In genomic region chr5:40798856-40799210, GRCh38 we compare ENCODE assay signal across 7 cellular contexts. TPM values are rescaled to one million over a fixed set of nuclear protein-coding genes. Genes with fewer than 3 reads are reported as not detected.
DNase-seq lines count a peak whose midpoint lies in the region; ATAC-seq, FAIRE-seq and TF ChIP-seq lines count a peak whose summit lies in the region.

No MANE protein-coding gene starts in this region.

- DNase-seq in HFFc6 (no peak), left colon (no peak), HTR-8/SVneo (ENCODE audit: insufficient read length, low spot score) (no peak), germinal center (ENCODE audit: low spot score) (no peak)
- DNase-seq in activated T-helper 1 cell treated with anti-CD3 and anti-CD28 coated beads, Interleukin-12 subunit alpha, Interleukin-12 subunit beta, Interleukin-2, Interleukin-4 antibody, amounts not matched to agents 30 ng/mL and 10 ng/mL and 1 ng/mL, durations not matched to agents 14 hours and 24 hours and 36 hours (ENCODE audit: low spot score) = no peak
- DNase-seq in stimulated activated naive CD8-positive, alpha-beta T cell treated with anti-CD3 and anti-CD28 coated beads, Interleukin-15, amount 100 ng/mL, for 72 hours = no peak

- peak overlapping the region; percentile 74 for H3K27ac Mint-ChIP-seq in HFFc6
- H3K27ac Mint-ChIP-seq in activated T-helper 1 cell treated with anti-CD3 and anti-CD28 coated beads, Interleukin-12 subunit alpha, Interleukin-12 subunit beta, Interleukin-2, Interleukin-4 antibody, amounts not matched to agents 30 ng/mL and 10 ng/mL and 1 ng/mL, durations not matched to agents 14 hours and 24 hours and 36 hours = peak overlapping the region; percentile 96
- H3K27ac Mint-ChIP-seq in stimulated activated naive CD8-positive, alpha-beta T cell treated with anti-CD3 and anti-CD28 coated beads, Interleukin-15, amount 100 ng/mL, for 72 hours = no peak overlapping the region

- H3K36me3 ChIP-seq in iPS-18a (ENCODE audit: control insufficient read depth, low read depth, low read length) = no peaks in the 10 kb centered on the region

- peak overlapping the region; percentile 86 for H3K4me3 Mint-ChIP-seq in HFFc6
- H3K4me3 Mint-ChIP-seq in activated T-helper 1 cell treated with anti-CD3 and anti-CD28 coated beads, Interleukin-12 subunit alpha, Interleukin-12 subunit beta, Interleukin-2, Interleukin-4 antibody, amounts not matched to agents 30 ng/mL and 10 ng/mL and 1 ng/mL, durations not matched to agents 14 hours and 24 hours and 36 hours = peak overlapping the region; percentile 87
- H3K4me3 Mint-ChIP-seq in stimulated activated naive CD8-positive, alpha-beta T cell treated with anti-CD3 and anti-CD28 coated beads, Interleukin-15, amount 100 ng/mL, for 72 hours = peak overlapping the region; percentile 87 to 88

- FAIRE-seq in HTR-8/SVneo (lab: Jason Lieb, UNC) = no peak

- no peak for ATAC-seq in stimulated activated naive CD8-positive, alpha-beta T cell treated with anti-CD3 and anti-CD28 coated beads, Interleukin-15, amount 100 ng/mL, for 72 hours
- no peak for ATAC-seq in left colon

- H3K27me3 Mint-ChIP-seq in HFFc6 (ENCODE audit: insufficient read depth) = no peaks in the 10 kb centered on the region
- no peaks in the 10 kb centered on the region for H3K27me3 Mint-ChIP-seq in activated T-helper 1 cell treated with anti-CD3 and anti-CD28 coated beads, Interleukin-12 subunit alpha, Interleukin-12 subunit beta, Interleukin-2, Interleukin-4 antibody, amounts not matched to agents 30 ng/mL and 10 ng/mL and 1 ng/mL, durations not matched to agents 14 hours and 24 hours and 36 hours (ENCODE audit: insufficient read depth)
- H3K27me3 Mint-ChIP-seq in stimulated activated naive CD8-positive, alpha-beta T cell treated with anti-CD3 and anti-CD28 coated beads, Interleukin-15, amount 100 ng/mL, for 72 hours = peaks cover 8% of the 10 kb centered on the region

- H3K9me3 ChIP-seq in iPS-18a (ENCODE audit: control insufficient read depth, low read depth, low read length) = no peaks in the 10 kb centered on the region

- no peaks in the 10 kb centered on the region for H3K27me3 ChIP-seq in iPS-18a (ENCODE audit: control insufficient read depth, insufficient read depth, low read length)

- H3K27ac ChIP-seq in iPS-18a (ENCODE audit: low read length) = peak overlapping the region; percentile 85

- H3K9me3 Mint-ChIP-seq in HFFc6 = no peaks in the 10 kb centered on the region
- H3K9me3 Mint-ChIP-seq in activated T-helper 1 cell treated with anti-CD3 and anti-CD28 coated beads, Interleukin-12 subunit alpha, Interleukin-12 subunit beta, Interleukin-2, Interleukin-4 antibody, amounts not matched to agents 30 ng/mL and 10 ng/mL and 1 ng/mL, durations not matched to agents 14 hours and 24 hours and 36 hours = no peaks in the 10 kb centered on the region
- H3K9me3 Mint-ChIP-seq in stimulated activated naive CD8-positive, alpha-beta T cell treated with anti-CD3 and anti-CD28 coated beads, Interleukin-15, amount 100 ng/mL, for 72 hours = no peaks in the 10 kb centered on the region

- peaks cover 27% of the 10 kb centered on the region for H3K4me1 ChIP-seq in iPS-18a (ENCODE audit: control insufficient read depth, low read depth, low read length)

- peak overlapping the region; percentile 94 for H3K9ac ChIP-seq in iPS-18a (ENCODE audit: low read length)

- intact Hi-C loops in activated T-helper 1 cell treated with anti-CD3 and anti-CD28 coated beads, Interleukin-12 subunit alpha, Interleukin-12 subunit beta, Interleukin-2, Interleukin-4 antibody, amounts not matched to agents 30 ng/mL and 10 ng/mL and 1 ng/mL, durations not matched to agents 14 hours and 24 hours and 36 hours (cut with micrococcal nuclease) = loop anchor here (1.0 kb wide), 6 partner anchors 14 to 575 kb away; no protein-coding TSS in a partner anchor
- intact Hi-C loops in left colon (cut with DNase I, micrococcal nuclease) = no loop called here

- H3K36me3 Mint-ChIP-seq in HFFc6 (ENCODE audit: low read depth) = peaks cover 17% of the 10 kb centered on the region
- peaks cover 17% of the 10 kb centered on the region for H3K36me3 Mint-ChIP-seq in activated T-helper 1 cell treated with anti-CD3 and anti-CD28 coated beads, Interleukin-12 subunit alpha, Interleukin-12 subunit beta, Interleukin-2, Interleukin-4 antibody, amounts not matched to agents 30 ng/mL and 10 ng/mL and 1 ng/mL, durations not matched to agents 14 hours and 24 hours and 36 hours (ENCODE audit: low read depth)

- peaks cover 50% of the 10 kb centered on the region for H3K4me1 Mint-ChIP-seq in HFFc6 (ENCODE audit: low read depth)
- peaks cover 37% of the 10 kb centered on the region for H3K4me1 Mint-ChIP-seq in activated T-helper 1 cell treated with anti-CD3 and anti-CD28 coated beads, Interleukin-12 subunit alpha, Interleukin-12 subunit beta, Interleukin-2, Interleukin-4 antibody, amounts not matched to agents 30 ng/mL and 10 ng/mL and 1 ng/mL, durations not matched to agents 14 hours and 24 hours and 36 hours (ENCODE audit: low read depth)
- peaks cover 37% of the 10 kb centered on the region for H3K4me1 Mint-ChIP-seq in stimulated activated naive CD8-positive, alpha-beta T cell treated with anti-CD3 and anti-CD28 coated beads, Interleukin-15, amount 100 ng/mL, for 72 hours

- no peak for TF ChIP-seq CTCF in HFFc6 (IDR thresholded peaks at IDR 0.05)

- peak overlapping the region; percentile 96 for H3K4me3 ChIP-seq in iPS-18a (ENCODE audit: low read length)

RNA-seq across cellular contexts. Expression of gene PRKAA1, which starts 0.7 kb away (rescaled TPM):
- 100 to 1,000 TPM in 1 of 6 experiments, 10 to 100 TPM in 5; 81.7 to 103 (median 88.3) TPM for total RNA-seq in HFFc6 (2021; fragmentation: NEBNext Ultra II Directional; extraction: Animal tissue kit (Norgen Biotek cat#: 25700))
- 56.6 and 59.0 TPM in 2 replicates for total RNA-seq in activated T-helper 1 cell treated with anti-CD3 and anti-CD28 coated beads, Interleukin-12 subunit alpha, Interleukin-12 subunit beta, Interleukin-2, Interleukin-4 antibody, amounts not matched to agents 30 ng/mL and 10 ng/mL and 1 ng/mL, durations not matched to agents 14 hours and 24 hours and 36 hours
- total RNA-seq in left colon = 100 to 1,000 TPM in 1 of 2 donors, 10 to 100 TPM in 1; 95.4 to 108 TPM

RNA-seq across cellular contexts. Expression of gene RPL37, which starts 36.2 kb away (rescaled TPM):
- total RNA-seq in HFFc6 (2021; fragmentation: NEBNext Ultra II Directional; extraction: Animal tissue kit (Norgen Biotek cat#: 25700)) = 1,000 to 10,000 TPM in 4 of 6 experiments, 100 to 1,000 TPM in 2; 854 to 1,142 (median 1,034) TPM
- 1,451 and 1,473 TPM in 2 replicates for total RNA-seq in activated T-helper 1 cell treated with anti-CD3 and anti-CD28 coated beads, Interleukin-12 subunit alpha, Interleukin-12 subunit beta, Interleukin-2, Interleukin-4 antibody, amounts not matched to agents 30 ng/mL and 10 ng/mL and 1 ng/mL, durations not matched to agents 14 hours and 24 hours and 36 hours
- 100 to 1,000 TPM; 828 to 833 TPM for total RNA-seq in left colon

RNA-seq across cellular contexts. Expression of gene CARD6, which starts 42.3 kb away (rescaled TPM):
- 1 to 10 TPM; 1.4 to 3.7 (median 3.4) TPM for total RNA-seq in HFFc6 (2021; fragmentation: NEBNext Ultra II Directional; extraction: Animal tissue kit (Norgen Biotek cat#: 25700))
- total RNA-seq in activated T-helper 1 cell treated with anti-CD3 and anti-CD28 coated beads, Interleukin-12 subunit alpha, Interleukin-12 subunit beta, Interleukin-2, Interleukin-4 antibody, amounts not matched to agents 30 ng/mL and 10 ng/mL and 1 ng/mL, durations not matched to agents 14 hours and 24 hours and 36 hours = 2.1 and 2.3 TPM in 2 replicates
- 1 to 10 TPM; 1.9 to 3.5 TPM for total RNA-seq in left colon

RNA-seq across cellular contexts. Expression of gene TTC33, which starts 43.1 kb away (rescaled TPM):
- 10 to 100 TPM in 3 of 6 experiments, 1 to 10 TPM in 3; 8.6 to 11.3 (median 9.8) TPM for total RNA-seq in HFFc6 (2021; fragmentation: NEBNext Ultra II Directional; extraction: Animal tissue kit (Norgen Biotek cat#: 25700))
- 23.4 and 24.6 TPM in 2 replicates for total RNA-seq in activated T-helper 1 cell treated with anti-CD3 and anti-CD28 coated beads, Interleukin-12 subunit alpha, Interleukin-12 subunit beta, Interleukin-2, Interleukin-4 antibody, amounts not matched to agents 30 ng/mL and 10 ng/mL and 1 ng/mL, durations not matched to agents 14 hours and 24 hours and 36 hours
- total RNA-seq in left colon = 10 to 100 TPM; 15.0 to 15.8 TPM

Comparison
In these comparisons a context has a peak if more than half of its experiments do, and no peak if none do; other contexts are left out.
1. H3K27ac Mint-ChIP-seq: peak in HFFc6 (single experiment) and activated T-helper 1 cell treated with anti-CD3 and anti-CD28 coated beads, Interleukin-12 subunit alpha, Interleukin-12 subunit beta, Interleukin-2, Interleukin-4 antibody, amounts not matched to agents 30 ng/mL and 10 ng/mL and 1 ng/mL, durations not matched to agents 14 hours and 24 hours and 36 hours (single experiment); none in stimulated activated naive CD8-positive, alpha-beta T cell treated with anti-CD3 and anti-CD28 coated beads, Interleukin-15, amount 100 ng/mL, for 72 hours (0 of 2).
2. Peak in every context shown above with its lines, with median percentiles within 50 percentile points of each other: H3K4me3 Mint-ChIP-seq.